In the genomic region with DNA sequence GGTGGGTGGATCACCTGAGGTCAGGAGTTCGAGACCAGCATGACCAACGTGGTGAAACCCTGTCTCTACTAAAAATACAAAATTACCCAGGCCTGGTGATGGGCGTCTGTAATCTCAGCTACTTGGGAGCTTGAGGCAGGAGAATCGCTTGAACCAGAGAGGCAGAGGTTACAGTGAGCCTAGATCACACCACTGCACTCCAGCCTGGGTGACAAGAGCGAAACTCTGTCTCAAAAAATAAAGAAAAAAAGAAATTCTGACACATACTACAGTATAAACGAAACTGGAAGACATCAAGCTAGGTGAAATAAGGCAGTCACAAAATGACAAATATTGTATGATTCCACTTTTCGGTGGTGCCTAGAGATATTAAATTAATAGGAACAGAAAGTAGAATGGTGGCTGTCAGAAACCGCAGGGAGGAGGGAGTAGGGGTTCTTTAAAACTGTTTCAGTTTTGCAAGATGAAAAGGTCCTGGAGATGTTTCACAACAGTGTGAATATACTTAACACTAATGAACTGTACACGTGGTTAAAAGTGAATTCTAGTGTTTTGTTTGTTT, we compare ENCODE assay signal across 9 cellular contexts. TPM values are rescaled to one million over a fixed set of nuclear protein-coding genes. Genes with fewer than 3 reads are reported as not detected.
DNase-seq lines count a peak whose midpoint lies in the region; ATAC-seq, FAIRE-seq and TF ChIP-seq lines count a peak whose summit lies in the region.
"Had no signal": no experiment of that assay in that cellular context is flagged by ENCODE, and none has a peak within 500 bp of the region (broad histone marks: within the 10 kb centered on the region; RNA-seq: fewer than 3 reads in every experiment).

No MANE protein-coding gene starts in this region.

- peak overlapping the region; percentile 31; the same call in 1 of the 2 replicates for H3K27ac ChIP-seq in Karpas-422 (ENCODE audit: low read length)

- H2AFZ ChIP-seq in Karpas-422 (ENCODE audit: low read length): no peak overlapping the region

- H4K20me1 ChIP-seq in Karpas-422 (ENCODE audit: insufficient read depth, low read depth, low read length): no peaks in the 10 kb centered on the region

- no peaks in the 10 kb centered on the region for H3K79me2 ChIP-seq in Karpas-422 (ENCODE audit: low read length)

- no peaks in the 10 kb centered on the region for H3K9me2 ChIP-seq in Karpas-422 (replicated peaks; ENCODE audit: insufficient read depth, low read length)

- DNase-seq in GM12892 (ENCODE audit: insufficient read length) (peak; percentile 41), Karpas-422 (peak; percentile 66), choroid plexus epithelial cell (ENCODE audit: low read depth) (peak; percentile 8), SW480 (ENCODE audit: low spot score) (no peak), epidermal melanocyte (ENCODE audit: insufficient read length, low spot score) (no peak), NCI-H226 (no peak), NCI-H2227 (lab: John Stamatoyannopoulos, UW; ENCODE audit: unreplicated experiment) (no peak)

- H3K4me2 ChIP-seq in Karpas-422 (ENCODE audit: low read depth, low read length, poor library complexity, severe bottlenecking): peak overlapping the region; percentile 55

- peak; percentile 86 for ATAC-seq in GM21529 (IDR thresholded peaks at IDR 0.05; ENCODE audit: unreplicated experiment)

- H3K4me3 ChIP-seq in Karpas-422 (ENCODE audit: low read length) (0 out of 2 replicates have a peak overlapping the region, but pooled peaks have one; percentile 14), choroid plexus epithelial cell (ENCODE audit: low read depth, low read length) (no peak overlapping the region)

- H3K36me3 ChIP-seq in Karpas-422 (ENCODE audit: insufficient read depth, low read length): no peaks in the 10 kb centered on the region

- peak overlapping the region; percentile 32 for H3K9ac ChIP-seq in Karpas-422 (ENCODE audit: low read length)

- no peak for TF ChIP-seq CTCF in choroid plexus epithelial cell (conservative IDR thresholded peaks at IDR 0.05; ENCODE audit: low read depth, low read length)

- TF ChIP-seq POLR2A in GM12892 (IDR thresholded peaks at IDR 0.05; ENCODE audit: low read depth, low read length): no peak

- no peaks in the 10 kb centered on the region for H3K27me3 ChIP-seq in Karpas-422 (ENCODE audit: low read length)

- no peaks in the 10 kb centered on the region for H3K9me3 ChIP-seq in Karpas-422 (ENCODE audit: low read length)

- FAIRE-seq in GM12892 (lab: Jason Lieb, UNC): peak; percentile 94
- FAIRE-seq: H1 had no signal

- peaks cover 43% of the 10 kb centered on the region for H3K4me1 ChIP-seq in Karpas-422 (ENCODE audit: low read length)

RNA-seq across cellular contexts. Expression of a gene that starts 23.2 kb away (rescaled TPM):
- 3.9 TPM for polyA plus RNA-seq in GM12892 (2012; ENCODE audit: missing spikeins)
- 2.3 and 2.4 TPM in 2 replicates for total RNA-seq in Karpas-422 (2014; rRNA removed; shearing (Covaris generic); ENCODE audit: low replicate concordance)

RNA-seq across cellular contexts. Expression of a gene that starts 32.0 kb away (rescaled TPM):
- polyA plus RNA-seq in GM12892 (2012; ENCODE audit: missing spikeins): 4.3 TPM
- 3.0 and 8.8 TPM in 2 replicates for total RNA-seq in Karpas-422 (2014; rRNA removed; shearing (Covaris generic); ENCODE audit: low replicate concordance)

RNA-seq across cellular contexts. Expression of a gene that starts 33.1 kb away (rescaled TPM):
- 12.8 TPM for polyA plus RNA-seq in GM12892 (2012; ENCODE audit: missing spikeins)
- 28.4 and 40.4 TPM in 2 replicates for total RNA-seq in Karpas-422 (2014; rRNA removed; shearing (Covaris generic); ENCODE audit: low replicate concordance)

RNA-seq across cellular contexts. Expression of a gene that starts 38.6 kb away (rescaled TPM):
- polyA plus RNA-seq in GM12892 (2012; ENCODE audit: missing spikeins): 20.5 TPM
- total RNA-seq in Karpas-422 (2014; rRNA removed; shearing (Covaris generic); ENCODE audit: low replicate concordance): 58.9 and 98.2 TPM in 2 replicates

RNA-seq across cellular contexts. Expression of a gene that starts 39.8 kb away (rescaled TPM):
- 14.3 TPM for polyA plus RNA-seq in GM12892 (2012; ENCODE audit: missing spikeins)
- 25.9 and 106 TPM in 2 replicates for total RNA-seq in Karpas-422 (2014; rRNA removed; shearing (Covaris generic); ENCODE audit: low replicate concordance)

Comparison
In these comparisons a context has a peak if more than half of its experiments do, and no peak if none do; other contexts are left out.
1. DNase-seq: peak in GM12892 (single experiment), Karpas-422 (single experiment) and choroid plexus epithelial cell (single experiment); none in SW480 (single experiment), epidermal melanocyte (single experiment), NCI-H226 (single experiment) and NCI-H2227 (single experiment).